25 cellular contexts compared by ENCODE assay signal in genomic region chr2:88613921-88614320, GRCh38. TPM values are rescaled to one million over a fixed set of nuclear protein-coding genes. Genes with fewer than 3 reads are reported as not detected.
A peak's percentile ranks its signal among the peaks of the same experiment; 100 is the strongest.
DNase-seq lines count a peak whose midpoint lies in the region; ATAC-seq, FAIRE-seq and TF ChIP-seq lines count a peak whose summit lies in the region.
"Had no signal": no experiment of that assay in that cellular context is flagged by ENCODE, and none has a peak within 500 bp of the region (broad histone marks: within the 10 kb centered on the region; RNA-seq: fewer than 3 reads in every experiment).

No MANE protein-coding gene starts in this region.

- H3F3A ChIP-seq in SU-DHL-6 (ENCODE audit: insufficient read depth), result peaks cover 29% of the 10 kb centered on the region

- TF ChIP-seq CTCF in SU-DHL-6 (IDR thresholded peaks at IDR 0.05; ENCODE audit: insufficient read depth, low read length, poor library complexity, severe bottlenecking) (no peak), psoas muscle (IDR thresholded peaks at IDR 0.05) (no peak)

- 86 to 89% (median 88%) methylated on average over 4 of the region's 4 CpGs for WGBS in psoas muscle, 3 donors

- H4K20me1 ChIP-seq in SU-DHL-6 (ENCODE audit: low read depth, low read length), result no peaks in the 10 kb centered on the region

- no peak for DNase-seq in GM12892 (ENCODE audit: insufficient read length)
- DNase-seq in psoas muscle, result no peak
- no peak for DNase-seq in NK-92 treated with Interleukin-12 subunit alpha and Interleukin-12 subunit beta, amount 100 ng/mL, for 24 hours (lab: John Stamatoyannopoulos, UW)
- no peak for DNase-seq in DMS53 treated with DMSO at 0.1 percent for 48 hours (lab: John Stamatoyannopoulos, UW; ENCODE audit: unreplicated experiment)
- DNase-seq: activated CD4-positive, alpha-beta T cell treated with anti-CD3 and anti-CD28 coated beads for 4 hours; activated naive CD4-positive, alpha-beta T cell treated with anti-CD3 and anti-CD28 coated beads, Interleukin-2, amount 10 ng/mL, durations not matched to agents 7 days and 5 days; adrenal gland; COR-L47; left cardiac atrium; NCI-H1092 treated with DMSO at 0.1 percent for 48 hours; NCI-H1694 treated with DMSO at 0.1 percent for 48 hours; NCI-H2171 treated with DMSO at 0.1 percent for 48 hours; NCI-H510A; small intestine; stimulated activated naive CD4-positive, alpha-beta T cell; upper lobe of right lung had no signal

- no peak overlapping the region for H3K9ac ChIP-seq in SU-DHL-6 (ENCODE audit: low read length)

- H2AFZ ChIP-seq in SU-DHL-6 (ENCODE audit: low read depth, low read length, severe bottlenecking), result no peak overlapping the region

- TF ChIP-seq POLR2A in GM12892 (IDR thresholded peaks at IDR 0.05; ENCODE audit: low read depth, low read length), result no peak

- H3K4me1 ChIP-seq in psoas muscle, result peaks cover 23% of the 10 kb centered on the region
- H3K4me1 ChIP-seq: HAP-1 had no signal

- no peaks in the 10 kb centered on the region for H3K9me2 ChIP-seq in SU-DHL-6 (replicated peaks; ENCODE audit: insufficient read depth, low read length)

- H3K4me2 ChIP-seq in SU-DHL-6 (ENCODE audit: low read depth, low read length, poor library complexity, severe bottlenecking), result no peak overlapping the region

- H3K4me3 ChIP-seq in SU-DHL-6 (ENCODE audit: insufficient read depth, low read length, poor library complexity, severe bottlenecking), result no peak overlapping the region
- no peak overlapping the region for H3K4me3 ChIP-seq in psoas muscle
- H3K4me3 ChIP-seq: adrenal gland, HAP-1, suprapubic skin, upper lobe of right lung had no signal

- H3K36me3 ChIP-seq in SU-DHL-6 (ENCODE audit: low read length) (peaks cover 12% of the 10 kb centered on the region), psoas muscle (ENCODE audit: insufficient read depth in 1 of 2, low read depth in 1 of 2) (peaks cover 4 to 30% of the 10 kb centered on the region in 2 donors)
- H3K36me3 ChIP-seq: adrenal gland, HAP-1 had no signal

- intact Hi-C loops in psoas muscle (cut with DNase I), result no loop called here

- peaks cover 84% of the 10 kb centered on the region for H3K79me2 ChIP-seq in SU-DHL-6 (ENCODE audit: insufficient read depth, low read length)

- peak; percentile 1 for ATAC-seq in HG02870 (IDR thresholded peaks at IDR 0.05; ENCODE audit: unreplicated experiment)
- ATAC-seq in psoas muscle, result peak in 3 of 4 donors; percentile 56 to 83 (median 57)
- ATAC-seq in HG03139 (IDR thresholded peaks at IDR 0.05; ENCODE audit: unreplicated experiment), result no peak
- ATAC-seq: activated CD8-positive, alpha-beta T cell treated with anti-CD3 and anti-CD28 coated beads, Interleukin-2, amount 10 ng/mL, durations not matched to agents 7 days and 5 days; activated T-helper 17 cell treated with anti-CD3 and anti-CD28 coated beads, Interleukin-2, amount 50 U/mL, for 72 hours; left cardiac atrium; upper lobe of right lung had no signal

- peak overlapping the region; percentile 36 for H3K27ac ChIP-seq in SU-DHL-6 (ENCODE audit: low read depth, low read length)
- peak overlapping the region; percentile 9 for H3K27ac ChIP-seq in psoas muscle
- H3K27ac ChIP-seq: C4-2B, upper lobe of right lung had no signal

- H3K27me3 ChIP-seq in SU-DHL-6 (ENCODE audit: low read length) (no peaks in the 10 kb centered on the region), psoas muscle (ENCODE audit: insufficient read depth in 3 of 3, low read length in 2 of 3) (no peaks in the 10 kb centered on the region)
- H3K27me3 ChIP-seq: adrenal gland, suprapubic skin, upper lobe of right lung had no signal

- peak; percentile 61 for FAIRE-seq in GM12892 (lab: Jason Lieb, UNC)
- FAIRE-seq: frontal cortex, small intestine had no signal

- H3K9me3 ChIP-seq in SU-DHL-6 (ENCODE audit: insufficient read depth, low read length), result no peaks in the 10 kb centered on the region
- H3K9me3 ChIP-seq in psoas muscle, result no peaks in the 10 kb centered on the region
- H3K9me3 ChIP-seq: adrenal gland, HAP-1, suprapubic skin, upper lobe of right lung had no signal

RNA-seq across cellular contexts. Expression of gene EIF2AK3, which starts 13.3 kb away (rescaled TPM):
- polyA plus RNA-seq in GM12892 (2012; ENCODE audit: missing spikeins), result 30.2 TPM
- 1 to 10 TPM; 5.0 to 9.6 (median 8.0) TPM for total RNA-seq in psoas muscle
- 1 to 10 TPM; 2.1 to 7.7 (median 6.7) TPM for polyA plus RNA-seq in psoas muscle
